8 cellular contexts compared by ENCODE assay signal in the genomic region with DNA sequence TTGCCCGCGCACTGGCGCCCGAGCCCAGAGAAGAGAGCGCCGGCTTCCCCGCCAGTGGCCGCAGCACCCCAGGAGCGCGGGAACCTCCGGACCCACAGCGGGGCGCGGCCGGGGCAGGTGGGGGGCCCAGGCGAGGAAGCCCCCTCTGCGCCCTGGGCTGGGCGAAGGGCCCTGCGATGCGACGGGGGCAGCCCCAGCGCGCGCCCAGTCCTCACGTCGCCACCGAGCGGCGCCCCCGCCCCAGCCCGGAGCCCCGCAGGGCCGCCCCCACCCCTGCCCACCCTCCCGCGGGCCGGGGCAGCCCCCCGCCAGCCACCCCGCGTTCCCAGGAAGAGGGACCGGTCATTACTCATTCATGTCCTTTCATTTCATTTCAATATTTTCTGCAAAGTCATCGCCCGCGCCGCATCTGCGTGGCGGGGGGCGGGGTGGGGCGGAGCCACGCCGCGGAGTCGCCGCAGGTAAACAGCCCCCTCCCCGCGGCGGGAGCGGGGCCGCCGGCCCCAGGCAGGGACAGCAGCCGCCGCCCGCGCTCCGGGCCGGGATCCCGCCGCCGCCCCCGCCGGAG. TPM values are rescaled to one million over a fixed set of nuclear protein-coding genes. Genes with fewer than 3 reads are reported as not detected.
DNase-seq lines count a peak whose midpoint lies in the region; ATAC-seq and TF ChIP-seq lines count a peak whose summit lies in the region.

No MANE protein-coding gene starts in this region.

- H2AFZ ChIP-seq in Karpas-422 (ENCODE audit: low read length), result no peak overlapping the region

- no peak for TF ChIP-seq POLR2A in heart left ventricle (IDR thresholded peaks at IDR 0.05)

- peak overlapping the region; percentile 61 to 87 (median 70); a peak in 19 of 22 replicates for H3K4me2 ChIP-seq in BLaER1 treated with 17β-estradiol and CSF1 and Interleukin-3, amounts not matched to agents 10 nM and 100 nM
- no peak overlapping the region for H3K4me2 ChIP-seq in Karpas-422 (ENCODE audit: low read depth, low read length, poor library complexity, severe bottlenecking)

- peak; percentile 47 for ATAC-seq in activated CD8-positive, alpha-beta T cell treated with anti-CD3 and anti-CD28 coated beads, Interleukin-2, amount 10 ng/mL, durations not matched to agents 7 days and 5 days
- ATAC-seq in heart left ventricle, result peak in 1 of 4 donors; percentile 23
- ATAC-seq in HG03097 (IDR thresholded peaks at IDR 0.05; ENCODE audit: low FRiP score, unreplicated experiment), result no peak

- no peaks in the 10 kb centered on the region for H3K9me2 ChIP-seq in Karpas-422 (replicated peaks; ENCODE audit: insufficient read depth, low read length)

- peaks cover 19 to 42% (median 32%) of the 10 kb centered on the region in 10 experiments for H3K4me1 ChIP-seq in BLaER1 treated with 17β-estradiol and CSF1 and Interleukin-3, amounts not matched to agents 10 nM and 100 nM
- peaks cover 8% of the 10 kb centered on the region for H3K4me1 ChIP-seq in Karpas-422 (ENCODE audit: low read length)
- peaks cover 0 to 18% (median 0%) of the 10 kb centered on the region in 12 donors for H3K4me1 ChIP-seq in heart left ventricle

- no peaks in the 10 kb centered on the region for H3K79me2 ChIP-seq in Karpas-422 (ENCODE audit: low read length)

- DNase-seq in Karpas-422 (peak; percentile 23), heart left ventricle (peak in 2 of 5 donors; percentile 28 to 67), DMS114 treated with DMSO at 0.1 percent for 48 hours (lab: John Stamatoyannopoulos, UW; ENCODE audit: unreplicated experiment) (no peak), mesenteric fat pad (ENCODE audit: low spot score) (no peak)
- DNase-seq in activated CD8-positive, alpha-beta T cell treated with anti-CD3 and anti-CD28 coated beads, Interleukin-2, amount 10 ng/mL, durations not matched to agents 7 days and 5 days, result peak; percentile 49
- DNase-seq in stimulated activated CD4-positive, alpha-beta T cell treated with anti-CD3 and anti-CD28 coated beads, Interleukin-2, amount 100 ng/mL, for 48 hours, result peak; percentile 54 to 57

- no peaks in the 10 kb centered on the region for H3K36me3 ChIP-seq in BLaER1 treated with 17β-estradiol and CSF1 and Interleukin-3, amounts not matched to agents 10 nM and 100 nM
- no peaks in the 10 kb centered on the region for H3K36me3 ChIP-seq in Karpas-422 (ENCODE audit: insufficient read depth, low read length)
- no peaks in the 10 kb centered on the region for H3K36me3 ChIP-seq in heart left ventricle

- H3K27ac ChIP-seq in BLaER1 treated with 17β-estradiol and CSF1 and Interleukin-3, amounts not matched to agents 10 nM and 100 nM, result peak overlapping the region in 7 of 11 experiments; percentile 30 to 58 (median 43); a peak in 8 of 22 replicates
- H3K27ac ChIP-seq in Karpas-422 (ENCODE audit: low read length), result no peak overlapping the region
- no peak overlapping the region for H3K27ac ChIP-seq in heart left ventricle

- peaks cover 35 to 57% (median 51%) of the 10 kb centered on the region in 11 experiments for H3K27me3 ChIP-seq in BLaER1 treated with 17β-estradiol and CSF1 and Interleukin-3, amounts not matched to agents 10 nM and 100 nM
- H3K27me3 ChIP-seq in Karpas-422 (ENCODE audit: low read length), result no peaks in the 10 kb centered on the region
- peaks cover 10 to 40% (median 20%) of the 10 kb centered on the region in 9 donors for H3K27me3 ChIP-seq in heart left ventricle

- no peaks in the 10 kb centered on the region for H3K9me3 Mint-ChIP-seq in activated CD8-positive, alpha-beta T cell treated with anti-CD3 and anti-CD28 coated beads, Interleukin-2, amount 10 ng/mL, durations not matched to agents 7 days and 5 days (ENCODE audit: insufficient read depth)

- peaks cover 33% of the 10 kb centered on the region for H3K27me3 Mint-ChIP-seq in activated CD8-positive, alpha-beta T cell treated with anti-CD3 and anti-CD28 coated beads, Interleukin-2, amount 10 ng/mL, durations not matched to agents 7 days and 5 days (ENCODE audit: low read depth)

- no peak for TF ChIP-seq CTCF in heart left ventricle (IDR thresholded peaks at IDR 0.05)

- intact Hi-C loops in heart left ventricle (cut with DNase I), result no loop called here

- H3K36me3 Mint-ChIP-seq in activated CD8-positive, alpha-beta T cell treated with anti-CD3 and anti-CD28 coated beads, Interleukin-2, amount 10 ng/mL, durations not matched to agents 7 days and 5 days (ENCODE audit: low read depth), result no peaks in the 10 kb centered on the region

- no peak overlapping the region for H3K27ac Mint-ChIP-seq in activated CD8-positive, alpha-beta T cell treated with anti-CD3 and anti-CD28 coated beads, Interleukin-2, amount 10 ng/mL, durations not matched to agents 7 days and 5 days

- 2 to 3% (median 2%) methylated on average over 28 to 70 of the region's 70 CpGs for WGBS in heart left ventricle, 4 donors

- H3K9me3 ChIP-seq in BLaER1 treated with 17β-estradiol and CSF1 and Interleukin-3, amounts not matched to agents 10 nM and 100 nM (replicated peaks in 1 of 11), result peaks cover 0 to 13% (median 0%) of the 10 kb centered on the region in 11 experiments; a peak in 11 of 22 replicates
- H3K9me3 ChIP-seq in Karpas-422 (ENCODE audit: low read length) (no peaks in the 10 kb centered on the region), heart left ventricle (no peaks in the 10 kb centered on the region)

- H3K4me3 ChIP-seq in BLaER1 treated with 17β-estradiol and CSF1 and Interleukin-3, amounts not matched to agents 10 nM and 100 nM, result peak overlapping the region; percentile 47 to 74 (median 60)
- no peak overlapping the region for H3K4me3 ChIP-seq in Karpas-422 (ENCODE audit: low read length)
- H3K4me3 ChIP-seq in heart left ventricle, result peak overlapping the region in 9 of 12 donors; percentile 30 to 60 (median 51)

- H3K4me3 Mint-ChIP-seq in activated CD8-positive, alpha-beta T cell treated with anti-CD3 and anti-CD28 coated beads, Interleukin-2, amount 10 ng/mL, durations not matched to agents 7 days and 5 days, result no peak overlapping the region

- POLR2A ChIA-PET in activated CD8-positive, alpha-beta T cell treated with anti-CD3 and anti-CD28 coated beads, Interleukin-2, amount 10 ng/mL, durations not matched to agents 7 days and 5 days (lab: Charles Lee), result interaction anchor here (1.5 kb wide), 1 partner anchor 21 kb away, joined by 9 read pairs; no protein-coding TSS in a partner anchor

- CTCF ChIA-PET in activated CD8-positive, alpha-beta T cell treated with anti-CD3 and anti-CD28 coated beads, Interleukin-2, amount 10 ng/mL, durations not matched to agents 7 days and 5 days (lab: Charles Lee), result no interaction called here

- peaks cover 0 to 35% (median 10%) of the 10 kb centered on the region in 11 experiments; a peak in 12 of 22 replicates for H4K20me1 ChIP-seq in BLaER1 treated with 17β-estradiol and CSF1 and Interleukin-3, amounts not matched to agents 10 nM and 100 nM
- no peaks in the 10 kb centered on the region for H4K20me1 ChIP-seq in Karpas-422 (ENCODE audit: insufficient read depth, low read depth, low read length)

- H3K9ac ChIP-seq in BLaER1 treated with 17β-estradiol and CSF1 and Interleukin-3, amounts not matched to agents 10 nM and 100 nM, result peak overlapping the region in 8 of 11 experiments; percentile 49 to 73 (median 64); a peak in 13 of 22 replicates
- no peak overlapping the region for H3K9ac ChIP-seq in Karpas-422 (ENCODE audit: low read length)

- peaks cover 4% of the 10 kb centered on the region for H3K4me1 Mint-ChIP-seq in activated CD8-positive, alpha-beta T cell treated with anti-CD3 and anti-CD28 coated beads, Interleukin-2, amount 10 ng/mL, durations not matched to agents 7 days and 5 days (ENCODE audit: low read depth)

RNA-seq across cellular contexts. Expression of gene PANX2, which starts 0.7 kb away (rescaled TPM):
- total RNA-seq in Karpas-422 (2014; rRNA removed; shearing (Covaris generic); ENCODE audit: low replicate concordance), result not detected in 2 replicates
- total RNA-seq in activated CD8-positive, alpha-beta T cell treated with anti-CD3 and anti-CD28 coated beads, Interleukin-2, amount 10 ng/mL, durations not matched to agents 7 days and 5 days, result under 1 TPM in 1 of 2 experiments, not detected in 1; 0.10 TPM
- under 1 TPM in 5 of 9 donors, not detected in 4; 0.08 to 0.77 (median 0.56) TPM for total RNA-seq in heart left ventricle
- polyA plus RNA-seq in heart left ventricle, result under 1 TPM in 1 of 2 donors, not detected in 1; 0.08 TPM
- total RNA-seq in mesenteric fat pad, result 1.9 TPM

RNA-seq across cellular contexts. Expression of gene TRABD, which starts 15.9 kb away (rescaled TPM):
- total RNA-seq in Karpas-422 (2014; rRNA removed; shearing (Covaris generic); ENCODE audit: low replicate concordance), result 46.7 and 117 TPM in 2 replicates
- 100 to 1,000 TPM; 115 to 129 TPM for total RNA-seq in activated CD8-positive, alpha-beta T cell treated with anti-CD3 and anti-CD28 coated beads, Interleukin-2, amount 10 ng/mL, durations not matched to agents 7 days and 5 days
- total RNA-seq in heart left ventricle (10 to 100 TPM; 14.3 to 28.1 (median 17.5) TPM), mesenteric fat pad (42.3 TPM)
- polyA plus RNA-seq in heart left ventricle, result 10 to 100 TPM; 25.8 to 32.9 TPM

RNA-seq across cellular contexts. Expression of gene SELENOO, which starts 31.0 kb away (rescaled TPM):
- total RNA-seq in Karpas-422 (2014; rRNA removed; shearing (Covaris generic); ENCODE audit: low replicate concordance), result 20.0 and 64.1 TPM in 2 replicates
- 10 to 100 TPM; 23.6 to 24.4 TPM for total RNA-seq in activated CD8-positive, alpha-beta T cell treated with anti-CD3 and anti-CD28 coated beads, Interleukin-2, amount 10 ng/mL, durations not matched to agents 7 days and 5 days
- total RNA-seq in heart left ventricle (10 to 100 TPM; 10.4 to 23.8 (median 12.8) TPM), mesenteric fat pad (23.8 TPM)
- polyA plus RNA-seq in heart left ventricle, result 10 to 100 TPM; 16.0 to 20.4 TPM

Comparison
In these comparisons a context has a peak if more than half of its experiments do, and no peak if none do; other contexts are left out.
1. H3K27ac ChIP-seq: peak in BLaER1 treated with 17β-estradiol and CSF1 and Interleukin-3, amounts not matched to agents 10 nM and 100 nM (7 of 11); none in Karpas-422 (single experiment) and heart left ventricle (0 of 12).
2. DNase-seq: peak in Karpas-422 (single experiment), activated CD8-positive, alpha-beta T cell treated with anti-CD3 and anti-CD28 coated beads, Interleukin-2, amount 10 ng/mL, durations not matched to agents 7 days and 5 days (single experiment) and stimulated activated CD4-positive, alpha-beta T cell treated with anti-CD3 and anti-CD28 coated beads, Interleukin-2, amount 100 ng/mL, for 48 hours (2 of 2); none in DMS114 treated with DMSO at 0.1 percent for 48 hours (single experiment) and mesenteric fat pad (single experiment).